ENCODE assay signal across 8 cellular contexts in genomic region chr16:53346-54236, GRCh38. TPM values are rescaled to one million over a fixed set of nuclear protein-coding genes. Genes with fewer than 3 reads are reported as not detected.
A peak's percentile ranks its signal among the peaks of the same experiment; 100 is the strongest.
DNase-seq lines count a peak whose midpoint lies in the region; ATAC-seq and TF ChIP-seq lines count a peak whose summit lies in the region.

Gene POLR3K (minus strand): TSS chr16:53608. CDS start chr16:53586, 22 bp downstream.
Gene SNRNP25 (plus strand): TSS chr16:53828. CDS start chr16:54017, 189 bp downstream.

- H3K9me3 ChIP-seq in OCI-LY3 (ENCODE audit: insufficient read depth, low read length) (no peaks in the 10 kb centered on the region), mucosa of descending colon (no peaks in the 10 kb centered on the region)

- ATAC-seq in GM21526 (IDR thresholded peaks at IDR 0.05; ENCODE audit: low FRiP score, unreplicated experiment) = peak; percentile 74
- ATAC-seq in mucosa of descending colon = peak; percentile 97

- H3K9ac ChIP-seq in OCI-LY3 (ENCODE audit: low read length) = peak within 1 kb of the TSS; percentile 93

- peaks cover 49% of the 10 kb centered on the region for H3K36me3 ChIP-seq in OCI-LY3 (replicated peaks; ENCODE audit: low read depth, low read length)
- H3K36me3 ChIP-seq in mucosa of descending colon (ENCODE audit: low read depth) = no peaks in the 10 kb centered on the region

- H3K4me1 ChIP-seq in OCI-LY3 (ENCODE audit: low read length) = peaks cover 20% of the 10 kb centered on the region
- H3K4me1 ChIP-seq in mucosa of descending colon (ENCODE audit: low read depth) = peaks cover 10% of the 10 kb centered on the region

- 0 out of 2 replicates have a peak, but pooled peaks cover 5% of the 10 kb centered on the region for H4K20me1 ChIP-seq in OCI-LY3 (ENCODE audit: insufficient read depth, low read length)

- TF ChIP-seq CTCF in OCI-LY3 (IDR thresholded peaks at IDR 0.05; ENCODE audit: low read depth, low read length) (no peak), epithelial cell of esophagus (IDR thresholded peaks at IDR 0.05; ENCODE audit: insufficient read depth, low read depth, low read length, missing control alignments) (no peak), mucosa of descending colon (IDR thresholded peaks at IDR 0.05) (no peak)

- no peaks in the 10 kb centered on the region for H3K27me3 ChIP-seq in OCI-LY3 (ENCODE audit: low read depth, low read length)

- H3K27ac ChIP-seq in OCI-LY3 (ENCODE audit: low read length) = peak within 1 kb of the TSS; percentile 67

- peaks cover 60% of the 10 kb centered on the region for H3K79me2 ChIP-seq in OCI-LY3 (ENCODE audit: low read length)

- intact Hi-C loops in mucosa of descending colon (cut with DNase I, micrococcal nuclease) = no loop called here

- peak within 1 kb of the TSS; percentile 80 for H3K4me2 ChIP-seq in OCI-LY3 (ENCODE audit: low read length)

- H2AFZ ChIP-seq in OCI-LY3 (ENCODE audit: low read depth, low read length) = peak within 1 kb of the TSS; percentile 43; the same call in 1 of the 2 replicates

- peak within 1 kb of the TSS; percentile 84 for H3K4me3 ChIP-seq in OCI-LY3 (ENCODE audit: low read length)
- H3K4me3 ChIP-seq in epithelial cell of esophagus (ENCODE audit: low read length) = peak within 1 kb of the TSS; percentile 89
- peak within 1 kb of the TSS; percentile 75 for H3K4me3 ChIP-seq in mucosa of descending colon

- peak; percentile 99 for DNase-seq in DMS 273 (lab: John Stamatoyannopoulos, UW; ENCODE audit: unreplicated experiment)
- peak; percentile 98 for DNase-seq in HuH-7.5 (ENCODE audit: low spot score)
- peak; percentile 98 for DNase-seq in activated CD8-positive, alpha-beta memory T cell treated with anti-CD3 and anti-CD28 coated beads, Interleukin-2, amount 50 U/mL, for 48 hours
- peak; percentile 99 for DNase-seq in epithelial cell of esophagus (ENCODE audit: low read depth)
- peak; percentile 98 to 99 (median 99) for DNase-seq in mucosa of descending colon
- peak; percentile 85 to 96 for DNase-seq in stimulated activated CD8-positive, alpha-beta memory T cell treated with anti-CD3 and anti-CD28 coated beads, Interleukin-4, amount 100 ng/mL, for 1 hour (ENCODE audit: low read depth in 2 of 2, low spot score in 1 of 2)

RNA-seq across cellular contexts. Expression of gene POLR3K, which starts in this region (rescaled TPM):
- 10 to 100 TPM; 10.0 to 13.0 (median 12.6) TPM for total RNA-seq in mucosa of descending colon

RNA-seq across cellular contexts. Expression of gene SNRNP25, which starts in this region (rescaled TPM):
- 10 to 100 TPM; 18.8 to 24.9 (median 20.6) TPM for total RNA-seq in mucosa of descending colon

Comparison
In these comparisons a context has a peak if more than half of its experiments do, and no peak if none do; other contexts are left out.
1. Peak in every context shown above with its lines: DNase-seq, ATAC-seq, H3K4me3 ChIP-seq and H3K27ac ChIP-seq.